26 cellular contexts compared by ENCODE assay signal in genomic region chr6:12602342-12602741, GRCh38.
A peak's percentile ranks its signal among the peaks of the same experiment; 100 is the strongest.
DNase-seq lines count a peak whose midpoint lies in the region; ATAC-seq, FAIRE-seq and TF ChIP-seq lines count a peak whose summit lies in the region.
"Had no signal": no experiment of that assay in that cellular context is flagged by ENCODE, and none has a peak within 500 bp of the region (broad histone marks: within the 10 kb centered on the region; RNA-seq: fewer than 3 reads in every experiment).

No MANE protein-coding gene starts in this region.

- peaks cover 82% of the 10 kb centered on the region for H3K4me1 ChIP-seq in OCI-LY1 (ENCODE audit: insufficient read depth, low read length, severe bottlenecking)
- peaks cover 23% of the 10 kb centered on the region for H3K4me1 ChIP-seq in endothelial cell of umbilical vein (ENCODE audit: control insufficient read depth, extremely low read depth, insufficient read depth, low read length)
- no peaks in the 10 kb centered on the region for H3K4me1 ChIP-seq in prostate gland (replicated peaks)
- H3K4me1 ChIP-seq: body of pancreas, colonic mucosa, parathyroid adenoma, thyroid gland had no signal

- POLR2A ChIA-PET in endothelial cell of umbilical vein (lab: Charles Lee), result interaction anchor here (0.7 to 2.8 kb wide), 8 partner anchors 17 to 1504 kb away, joined by 3 to 18 read pairs (median 5); partner anchors contain the start of gene EDN1

- H3K36me3 ChIP-seq in OCI-LY1 (ENCODE audit: insufficient read depth, low read length), result no peaks in the 10 kb centered on the region
- H3K36me3 ChIP-seq in endothelial cell of umbilical vein (ENCODE audit: control insufficient read depth in 2 of 2, extremely low read depth in 1 of 2, insufficient read depth in 2 of 2, low read length in 2 of 2), result no peaks in the 10 kb centered on the region
- H3K36me3 ChIP-seq in prostate gland, result no peaks in the 10 kb centered on the region
- H3K36me3 ChIP-seq: colonic mucosa, thyroid gland had no signal

- H2AFZ ChIP-seq in OCI-LY1 (ENCODE audit: low read length), result no peak overlapping the region
- no peak overlapping the region for H2AFZ ChIP-seq in endothelial cell of umbilical vein (ENCODE audit: low read depth, low read length)
- H2AFZ ChIP-seq: parathyroid adenoma had no signal

- no peak overlapping the region for H3K4me3 Mint-ChIP-seq in activated naive CD4-positive, alpha-beta T cell treated with anti-CD3 and anti-CD28 coated beads, Interleukin-2, amount 10 ng/mL, durations not matched to agents 7 days and 5 days
- H3K4me3 Mint-ChIP-seq: activated naive CD8-positive, alpha-beta T cell; activated T-cell treated with anti-CD3 and anti-CD28 coated beads, Interleukin-2, amount 50 U/mL, for 72 hours; naive thymus-derived CD8-positive, alpha-beta T cell had no signal

- no peaks in the 10 kb centered on the region for H3K9me3 Mint-ChIP-seq in activated naive CD4-positive, alpha-beta T cell treated with anti-CD3 and anti-CD28 coated beads, Interleukin-2, amount 10 ng/mL, durations not matched to agents 7 days and 5 days
- H3K9me3 Mint-ChIP-seq: activated T-cell treated with anti-CD3 and anti-CD28 coated beads, Interleukin-2, amount 50 U/mL, for 72 hours; naive thymus-derived CD8-positive, alpha-beta T cell had no signal

- no peaks in the 10 kb centered on the region for H3K4me1 Mint-ChIP-seq in activated naive CD4-positive, alpha-beta T cell treated with anti-CD3 and anti-CD28 coated beads, Interleukin-2, amount 10 ng/mL, durations not matched to agents 7 days and 5 days
- H3K4me1 Mint-ChIP-seq: naive thymus-derived CD8-positive, alpha-beta T cell had no signal

- H3K9me1 ChIP-seq in endothelial cell of umbilical vein (replicated peaks; ENCODE audit: control insufficient read depth, extremely low read depth, insufficient read depth, low read length), result no peaks in the 10 kb centered on the region

- peak; percentile 63 for DNase-seq in ELF-1 (ENCODE audit: low read depth, low spot score)
- peak; percentile 63 for DNase-seq in endothelial cell of umbilical vein (ENCODE audit: low read depth, low spot score)
- DNase-seq in prostate gland (ENCODE audit: low spot score), result peak; percentile 10
- DNase-seq in activated naive CD4-positive, alpha-beta T cell treated with anti-CD3 and anti-CD28 coated beads, Interleukin-2, amount 10 ng/mL, durations not matched to agents 7 days and 5 days, result no peak
- DNase-seq: activated CD4-positive, CD25-positive, alpha-beta regulatory T cell treated with anti-CD3 and anti-CD28 coated beads, Interleukin-2, amount 50 U/mL, for 72 hours; activated CD8-positive, alpha-beta memory T cell treated with anti-CD3 and anti-CD28 coated beads for 24 hours; activated T-cell treated with anti-CD3 and anti-CD28 coated beads, Interleukin-2, amount 50 U/mL, for 72 hours; AML-193; body of pancreas; colonic mucosa; GF-D8; naive thymus-derived CD8-positive, alpha-beta T cell; NCI-H2107; NCI-H524; stimulated activated CD4-positive, alpha-beta T cell treated with anti-CD3 and anti-CD28 coated beads, Interleukin-1b, Interleukin-23, amount 100 ng/mL, for 48 hours; stimulated activated naive CD4-positive, alpha-beta T cell; T1000; thyroid gland had no signal

- dilution Hi-C loops in endothelial cell of umbilical vein (cut with MboI; ENCODE audit: extremely low pct_ligation_motif_present, low sequenced_read_pairs), result no loop called here

- H3K27me3 Mint-ChIP-seq in activated naive CD4-positive, alpha-beta T cell treated with anti-CD3 and anti-CD28 coated beads, Interleukin-2, amount 10 ng/mL, durations not matched to agents 7 days and 5 days, result peaks cover 7% of the 10 kb centered on the region

- H3K36me3 Mint-ChIP-seq in activated naive CD4-positive, alpha-beta T cell treated with anti-CD3 and anti-CD28 coated beads, Interleukin-2, amount 10 ng/mL, durations not matched to agents 7 days and 5 days, result no peaks in the 10 kb centered on the region
- H3K36me3 Mint-ChIP-seq: activated naive CD8-positive, alpha-beta T cell; naive thymus-derived CD8-positive, alpha-beta T cell had no signal

- no peaks in the 10 kb centered on the region for H3K9me2 ChIP-seq in OCI-LY1 (ENCODE audit: low read depth, low read length)

- CTCF ChIA-PET in endothelial cell of umbilical vein (lab: Charles Lee), result interaction anchor here (0.6 to 10.9 kb wide), 22 partner anchors 17 to 946 kb away, joined by 3 to 203 read pairs (median 8); no protein-coding TSS in a partner anchor
- CTCF ChIA-PET in activated naive CD4-positive, alpha-beta T cell treated with anti-CD3 and anti-CD28 coated beads, Interleukin-2, amount 10 ng/mL, durations not matched to agents 7 days and 5 days (lab: Charles Lee), result interaction anchor here (1.0 kb wide), 1 partner anchor 1016 kb away, joined by 3 read pairs; no protein-coding TSS in a partner anchor

- H4K20me1 ChIP-seq in OCI-LY1 (ENCODE audit: insufficient read depth, low read length), result no peaks in the 10 kb centered on the region
- no peaks in the 10 kb centered on the region for H4K20me1 ChIP-seq in endothelial cell of umbilical vein (replicated peaks; ENCODE audit: control insufficient read depth, extremely low read depth, insufficient read depth, low read length)

- H3K27me3 ChIP-seq in OCI-LY1 (ENCODE audit: insufficient read depth, low read length) (no peaks in the 10 kb centered on the region), endothelial cell of umbilical vein (ENCODE audit: control insufficient read depth in 2 of 2, insufficient read depth in 2 of 2, low read length in 2 of 2) (no peaks in the 10 kb centered on the region), prostate gland (replicated peaks; ENCODE audit: insufficient read depth) (no peaks in the 10 kb centered on the region)
- H3K27me3 ChIP-seq: body of pancreas, colonic mucosa, thyroid gland had no signal

- H3K4me2 ChIP-seq in OCI-LY1 (ENCODE audit: low read length) (peak overlapping the region; percentile 69), endothelial cell of umbilical vein (ENCODE audit: insufficient read depth, low read length) (no peak overlapping the region)

- no TSS peak for BruUV-seq in endothelial cell of umbilical vein (replicated peaks; lab: Mats Ljungman, UMichigan)

- ATAC-seq in HG02571 (IDR thresholded peaks at IDR 0.05; ENCODE audit: unreplicated experiment), result no peak
- no peak for ATAC-seq in GM18505 (IDR thresholded peaks at IDR 0.05; ENCODE audit: unreplicated experiment)
- ATAC-seq: activated T-cell treated with anti-CD3 and anti-CD28 coated beads, Interleukin-2, amount 50 U/mL, for 72 hours; body of pancreas; HCT116; naive thymus-derived CD8-positive, alpha-beta T cell had no signal

- H3K27ac Mint-ChIP-seq in activated naive CD4-positive, alpha-beta T cell treated with anti-CD3 and anti-CD28 coated beads, Interleukin-2, amount 10 ng/mL, durations not matched to agents 7 days and 5 days, result no peak overlapping the region
- H3K27ac Mint-ChIP-seq: activated naive CD8-positive, alpha-beta T cell; activated T-cell treated with anti-CD3 and anti-CD28 coated beads, Interleukin-2, amount 50 U/mL, for 72 hours; naive thymus-derived CD8-positive, alpha-beta T cell had no signal

- no peak for TF ChIP-seq POLR2A in endothelial cell of umbilical vein (IDR thresholded peaks at IDR 0.05; ENCODE audit: low read depth, low read length)
- no peak for TF ChIP-seq POLR2A in prostate gland (IDR thresholded peaks at IDR 0.05)
- TF ChIP-seq POLR2A in GM18505 (IDR thresholded peaks at IDR 0.05; ENCODE audit: borderline replicate concordance, extremely low read depth, insufficient read depth, insufficient read length), result no peak

- WGBS in prostate gland, result 40% methylated on average over 3 of the region's 3 CpGs

- TF ChIP-seq CTCF in OCI-LY1 (IDR thresholded peaks at IDR 0.05; ENCODE audit: low read length), result no peak
- TF ChIP-seq CTCF in endothelial cell of umbilical vein (IDR thresholded peaks at IDR 0.05; ENCODE audit: extremely low read depth in 1 of 2, insufficient read depth in 1 of 2, low read depth in 1 of 2, low read length in 2 of 2), result no peak
- TF ChIP-seq CTCF in prostate gland (IDR thresholded peaks at IDR 0.05), result peak in 1 of 4 experiments; percentile 16

- no peak for FAIRE-seq in endothelial cell of umbilical vein (lab: Jason Lieb, UNC)
- FAIRE-seq: endometrium had no signal

- H3F3A ChIP-seq in OCI-LY1 (ENCODE audit: insufficient read depth, low read length), result no peaks in the 10 kb centered on the region

- H3K9me3 ChIP-seq in OCI-LY1 (ENCODE audit: low read length), result no peaks in the 10 kb centered on the region
- no peaks in the 10 kb centered on the region for H3K9me3 ChIP-seq in endothelial cell of umbilical vein (replicated peaks; ENCODE audit: control insufficient read depth, insufficient read depth, low read length)
- no peaks in the 10 kb centered on the region for H3K9me3 ChIP-seq in prostate gland
- H3K9me3 ChIP-seq: body of pancreas, colonic mucosa, thyroid gland had no signal

- H3K9ac ChIP-seq in OCI-LY1 (ENCODE audit: low read length), result peak overlapping the region; percentile 60
- no peak overlapping the region for H3K9ac ChIP-seq in endothelial cell of umbilical vein (replicated peaks; ENCODE audit: extremely low read depth, insufficient read depth, low read length)
- H3K9ac ChIP-seq: parathyroid adenoma had no signal

- H3K79me2 ChIP-seq in OCI-LY1 (ENCODE audit: insufficient read depth, low read length) (no peaks in the 10 kb centered on the region), endothelial cell of umbilical vein (ENCODE audit: control insufficient read depth, insufficient read depth, low read length) (no peaks in the 10 kb centered on the region)
- H3K79me2 ChIP-seq: parathyroid adenoma had no signal

- H3K4me3 ChIP-seq in OCI-LY1 (ENCODE audit: low read depth, low read length, poor library complexity, severe bottlenecking) (peak overlapping the region; percentile 41), endothelial cell of umbilical vein (replicated peaks in 1 of 3; ENCODE audit: insufficient read depth in 1 of 3, low read depth in 1 of 3, low read length in 3 of 3) (no peak overlapping the region), prostate gland (no peak overlapping the region)
- H3K4me3 ChIP-seq: body of pancreas, colonic mucosa, thyroid gland had no signal

- H3K27ac ChIP-seq in OCI-LY1 (ENCODE audit: low read depth, low read length, poor library complexity, severe bottlenecking) (peak overlapping the region; percentile 93), endothelial cell of umbilical vein (ENCODE audit: insufficient read depth, low read depth, low read length) (peak overlapping the region; percentile 25), prostate gland (no peak overlapping the region)
- H3K27ac ChIP-seq: colonic mucosa, HL-60, parathyroid adenoma, thyroid gland had no signal

- intact Hi-C loops in endothelial cell of umbilical vein (cut with micrococcal nuclease), result loop anchor here (2.0 to 10.0 kb wide), 4 partner anchors 112 to 538 kb away; no protein-coding TSS in a partner anchor
- intact Hi-C loops in prostate gland (cut with DNase I), result loop anchor here (10.0 kb wide), 2 partner anchors 948 to 1018 kb away; no protein-coding TSS in a partner anchor

TF ChIP-seq in endothelial cell of umbilical vein, 7 proteins besides CTCF, POLR2A, EP300 and RAD21:
- TF ChIP-seq MYC (IDR thresholded peaks at IDR 0.05; ENCODE audit: low read depth, low read length) (no peak), GATA2 (IDR thresholded peaks at IDR 0.05; ENCODE audit: insufficient read depth, insufficient read length, low read depth, low read length) (peak; percentile 37)

Comparison
In these comparisons a context has a peak if more than half of its experiments do, and no peak if none do; other contexts are left out.
1. H3K27ac ChIP-seq: peak in OCI-LY1 (single experiment) and endothelial cell of umbilical vein (single experiment); none in prostate gland (0 of 2).